Comparison of ENCODE assay signal across 15 cellular contexts in the genomic region with DNA sequence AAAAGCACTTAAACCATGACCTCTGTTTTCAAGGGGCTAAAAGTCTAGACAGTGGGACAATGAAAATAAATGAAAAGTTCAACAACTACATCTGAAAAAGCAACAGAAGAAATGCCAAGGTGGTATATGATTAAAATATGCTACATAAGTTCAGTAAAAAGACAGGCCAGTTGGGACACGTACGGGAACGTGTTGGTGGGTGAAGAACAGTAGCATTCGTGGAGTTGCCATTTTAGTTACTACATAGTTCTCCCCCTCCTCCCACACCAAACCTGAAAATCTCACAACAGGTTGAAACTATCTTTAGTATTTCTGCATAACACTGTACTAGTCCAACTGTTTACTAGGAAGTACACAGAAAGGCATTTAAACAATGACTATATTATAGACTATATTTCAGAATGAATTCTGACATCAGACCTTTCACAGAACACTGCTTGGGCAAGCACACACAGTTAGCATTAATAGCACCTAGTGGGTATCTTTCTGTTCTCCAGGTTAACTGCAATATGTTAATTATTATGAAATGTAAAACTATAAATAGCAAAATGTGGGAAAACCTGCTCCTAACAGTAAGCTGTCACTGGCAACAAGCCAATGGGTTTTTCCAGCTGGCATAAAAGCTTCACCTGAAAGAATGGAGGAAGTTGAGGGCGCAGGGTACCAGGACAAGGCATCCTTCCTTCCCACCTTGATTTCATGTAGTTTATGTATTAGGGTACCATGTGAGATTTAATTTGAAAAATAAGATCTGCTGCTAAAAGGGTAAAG.
"Had no signal": no experiment of that assay in that cellular context is flagged by ENCODE, and none has a peak within 500 bp of the region (broad histone marks: within the 10 kb centered on the region; RNA-seq: fewer than 3 reads in every experiment).

No MANE protein-coding gene starts in this region.

- H3K4me1 ChIP-seq: breast epithelium, neural progenitor cell, pancreas, upper lobe of left lung had no signal

- H3K36me3 ChIP-seq: breast epithelium, neural progenitor cell, pancreas, upper lobe of left lung had no signal

- H3K4me3 Mint-ChIP-seq: activated CD4-positive, alpha-beta memory T cell treated with anti-CD3 and anti-CD28 coated beads for 36 hours; activated naive CD8-positive, alpha-beta T cell treated with anti-CD3 and anti-CD28 coated beads, Interleukin-2, amount 10 ng/mL, durations not matched to agents 7 days and 5 days; neural progenitor cell; stimulated activated naive CD8-positive, alpha-beta T cell treated with anti-CD3 and anti-CD28 coated beads, Interleukin-15, Interleukin-2, amounts not matched to agents 100 ng/mL and 50 ng/mL, for 24 hours had no signal

- H3K27me3 ChIP-seq: breast epithelium, dorsolateral prefrontal cortex, neural progenitor cell, pancreas, upper lobe of left lung had no signal

- H3K9me3 ChIP-seq: breast epithelium, pancreas, upper lobe of left lung had no signal

- H3K9ac ChIP-seq: neural progenitor cell had no signal

- ATAC-seq: activated T-cell treated with anti-CD3 and anti-CD28 coated beads, Interleukin-2, amount 50 U/mL, for 72 hours had no signal

- H3K9me3 Mint-ChIP-seq: activated CD4-positive, alpha-beta memory T cell treated with anti-CD3 and anti-CD28 coated beads for 36 hours; activated naive CD8-positive, alpha-beta T cell treated with anti-CD3 and anti-CD28 coated beads, Interleukin-2, amount 10 ng/mL, durations not matched to agents 7 days and 5 days; activated T-cell treated with anti-CD3 and anti-CD28 coated beads, Interleukin-2, amount 50 U/mL, for 72 hours; neural progenitor cell; stimulated activated naive CD8-positive, alpha-beta T cell treated with anti-CD3 and anti-CD28 coated beads, Interleukin-15, Interleukin-2, amounts not matched to agents 100 ng/mL and 50 ng/mL, for 24 hours had no signal

- H3K27ac ChIP-seq: dorsolateral prefrontal cortex, neural progenitor cell, pancreas, upper lobe of left lung had no signal

- H3K27ac Mint-ChIP-seq: activated CD4-positive, alpha-beta memory T cell treated with anti-CD3 and anti-CD28 coated beads for 36 hours; activated naive CD8-positive, alpha-beta T cell treated with anti-CD3 and anti-CD28 coated beads, Interleukin-2, amount 10 ng/mL, durations not matched to agents 7 days and 5 days; activated T-cell treated with anti-CD3 and anti-CD28 coated beads, Interleukin-2, amount 50 U/mL, for 72 hours; neural progenitor cell had no signal

- H3K4me3 ChIP-seq: breast epithelium, dorsolateral prefrontal cortex, neural progenitor cell, pancreas, upper lobe of left lung had no signal

- H3K4me2 ChIP-seq: neural progenitor cell had no signal

- H3K27me3 Mint-ChIP-seq: activated CD4-positive, alpha-beta memory T cell treated with anti-CD3 and anti-CD28 coated beads for 36 hours; activated naive CD8-positive, alpha-beta T cell treated with anti-CD3 and anti-CD28 coated beads, Interleukin-2, amount 10 ng/mL, durations not matched to agents 7 days and 5 days; stimulated activated naive CD8-positive, alpha-beta T cell treated with anti-CD3 and anti-CD28 coated beads, Interleukin-15, Interleukin-2, amounts not matched to agents 100 ng/mL and 50 ng/mL, for 24 hours had no signal

- H2AFZ ChIP-seq: neural progenitor cell had no signal

- FAIRE-seq: pancreas had no signal

- DNase-seq: activated CD4-positive, alpha-beta memory T cell treated with anti-CD3 and anti-CD28 coated beads for 36 hours; activated naive CD8-positive, alpha-beta T cell treated with anti-CD3 and anti-CD28 coated beads, Interleukin-2, amount 10 ng/mL, durations not matched to agents 7 days and 5 days; activated T-cell treated with anti-CD3 and anti-CD28 coated beads, Interleukin-2, amount 50 U/mL, for 72 hours; anterior cingulate cortex; dorsolateral prefrontal cortex; kidney glomerular epithelial cell; midbrain; stimulated activated CD4-positive, alpha-beta T cell treated with anti-CD3 and anti-CD28 coated beads, Interleukin-15, amount 100 ng/mL, for 24 hours; stimulated activated CD4-positive, alpha-beta T cell treated with anti-CD3 and anti-CD28 coated beads, Interleukin-4, amount 100 ng/mL, for 24 hours; T1000; upper lobe of left lung had no signal
